Comparison of ENCODE assay signal across 10 cellular contexts in genomic region chr7:1534330-1535099, GRCh38. TPM values are rescaled to one million over a fixed set of nuclear protein-coding genes. Genes with fewer than 3 reads are reported as not detected.
A peak's percentile ranks its signal among the peaks of the same experiment; 100 is the strongest.
DNase-seq lines count a peak whose midpoint lies in the region; ATAC-seq and TF ChIP-seq lines count a peak whose summit lies in the region.
"Had no signal": no experiment of that assay in that cellular context is flagged by ENCODE, and none has a peak within 500 bp of the region (broad histone marks: within the 10 kb centered on the region; RNA-seq: fewer than 3 reads in every experiment).

No MANE protein-coding gene starts in this region.

- TF ChIP-seq EP300 in transverse colon (IDR thresholded peaks at IDR 0.05; ENCODE audit: low read depth): no peak

- H3K36me3 ChIP-seq in brain microvascular endothelial cell (replicated peaks) (peaks cover 11% of the 10 kb centered on the region), transverse colon (peaks cover 0 to 3% (median 0%) of the 10 kb centered on the region in 4 donors)

- intact Hi-C loops in transverse colon (cut with DNase I; ENCODE audit: low total_unique reads): no loop called here

- peak overlapping the region; percentile 26 for H3K4me3 ChIP-seq in brain microvascular endothelial cell (ENCODE audit: low read depth, low read length)
- H3K4me3 ChIP-seq in transverse colon: no peak overlapping the region

- TF ChIP-seq POLR2A in transverse colon (IDR thresholded peaks at IDR 0.05): no peak

- no peak for DNase-seq in activated T-cell treated with anti-CD3 and anti-CD28 coated beads, Interleukin-2, amount 50 U/mL, for 72 hours
- DNase-seq in activated T-cell treated with anti-CD3 and anti-CD28 coated beads, Interleukin-2, amount 50 U/mL, for 1 hour: no peak
- DNase-seq in brain microvascular endothelial cell: no peak
- no peak for DNase-seq in mesothelial cell of epicardium (ENCODE audit: low spot score in 2 of 2, unreplicated experiment in 2 of 2)
- DNase-seq in transverse colon: peak; percentile 12
- DNase-seq in CD1c-positive myeloid dendritic cell (ENCODE audit: extremely low spot score): no peak
- DNase-seq: naive B cell, NCI-H146 had no signal

- no peak for ATAC-seq in activated T-cell treated with anti-CD3 and anti-CD28 coated beads, Interleukin-2, amount 50 U/mL, for 72 hours (replicated peaks in 1 of 2)
- ATAC-seq in GM18870 (IDR thresholded peaks at IDR 0.05; ENCODE audit: unreplicated experiment): no peak
- no peak for ATAC-seq in HG03095 (IDR thresholded peaks at IDR 0.05; ENCODE audit: unreplicated experiment)

- peak overlapping the region; percentile 47 to 89 for H3K4me3 Mint-ChIP-seq in activated T-cell treated with anti-CD3 and anti-CD28 coated beads, Interleukin-2, amount 50 U/mL, for 72 hours
- H3K4me3 Mint-ChIP-seq in mesothelial cell of epicardium: peak overlapping the region; percentile 8

- no peaks in the 10 kb centered on the region for H3K9me3 ChIP-seq in transverse colon

- TF ChIP-seq CTCF in brain microvascular endothelial cell (IDR thresholded peaks at IDR 0.05; ENCODE audit: low read depth, low read length, missing control alignments) (no peak), mesothelial cell of epicardium (IDR thresholded peaks at IDR 0.05; ENCODE audit: unreplicated experiment) (no peak), transverse colon (IDR thresholded peaks at IDR 0.05) (no peak)

- H3K27me3 ChIP-seq in brain microvascular endothelial cell (replicated peaks) (no peaks in the 10 kb centered on the region), transverse colon (no peaks in the 10 kb centered on the region)

- H3K27ac ChIP-seq in brain microvascular endothelial cell (peak overlapping the region; percentile 90), transverse colon (peak overlapping the region; percentile 97 to 99 (median 98))

- H3K27ac Mint-ChIP-seq in activated T-cell treated with anti-CD3 and anti-CD28 coated beads, Interleukin-2, amount 50 U/mL, for 72 hours: no peak overlapping the region
- H3K27ac Mint-ChIP-seq in mesothelial cell of epicardium: peak overlapping the region; percentile 95

- no peaks in the 10 kb centered on the region for H3K9me3 Mint-ChIP-seq in activated T-cell treated with anti-CD3 and anti-CD28 coated beads, Interleukin-2, amount 50 U/mL, for 72 hours
- H3K9me3 Mint-ChIP-seq in mesothelial cell of epicardium: no peaks in the 10 kb centered on the region
- H3K9me3 Mint-ChIP-seq: naive B cell had no signal

- in situ Hi-C loops in brain microvascular endothelial cell (cut with HindIII; ENCODE audit: low pct_ligation_motif_present, low sequenced_read_pairs): no loop called here
- in situ Hi-C loops in transverse colon (cut with MboI; ENCODE audit: low pct_ligation_motif_present in 1 of 4, low pct_unique_long_range_greater_than_20kb in 1 of 4, low sequenced_read_pairs in 3 of 4): no loop called here

- WGBS in transverse colon (ENCODE audit: low coverage in 1 of 2), 2 donors: 86 to 99% methylated on average over 12 to 28 of the region's 30 CpGs

- peaks cover 35 to 67% (median 55%) of the 10 kb centered on the region in 4 donors for H3K4me1 ChIP-seq in transverse colon

- H3K4me1 Mint-ChIP-seq in activated T-cell treated with anti-CD3 and anti-CD28 coated beads, Interleukin-2, amount 50 U/mL, for 72 hours (ENCODE audit: low read depth): peaks cover 25% of the 10 kb centered on the region
- H3K4me1 Mint-ChIP-seq in mesothelial cell of epicardium: peaks cover 56% of the 10 kb centered on the region

- no peaks in the 10 kb centered on the region for H3K27me3 Mint-ChIP-seq in activated T-cell treated with anti-CD3 and anti-CD28 coated beads, Interleukin-2, amount 50 U/mL, for 72 hours (ENCODE audit: low read depth)
- peaks cover 3% of the 10 kb centered on the region for H3K27me3 Mint-ChIP-seq in mesothelial cell of epicardium (ENCODE audit: low read depth)
- H3K27me3 Mint-ChIP-seq: naive B cell had no signal

- no peaks in the 10 kb centered on the region for H3K36me3 Mint-ChIP-seq in activated T-cell treated with anti-CD3 and anti-CD28 coated beads, Interleukin-2, amount 50 U/mL, for 72 hours (ENCODE audit: insufficient read depth in 2 of 2)
- no peaks in the 10 kb centered on the region for H3K36me3 Mint-ChIP-seq in mesothelial cell of epicardium
- H3K36me3 Mint-ChIP-seq: naive B cell had no signal

RNA-seq across cellular contexts. Expression of gene MAFK, which starts 4.0 kb away (rescaled TPM):
- 10 to 100 TPM; 27.0 to 30.7 TPM for total RNA-seq in activated T-cell treated with anti-CD3 and anti-CD28 coated beads, Interleukin-2, amount 50 U/mL, for 72 hours
- 46.0 to 47.7 TPM (median 46.5 TPM) in 3 replicates for total RNA-seq in mesothelial cell of epicardium
- 100 to 1,000 TPM in 1 of 4 donors, 10 to 100 TPM in 3; 22.9 to 103 (median 44.0) TPM for total RNA-seq in transverse colon

RNA-seq across cellular contexts. Expression of gene TMEM184A, which starts 21.5 kb away (rescaled TPM):
- under 1 TPM in 1 of 2 donors, not detected in 1; 0.10 TPM for total RNA-seq in activated T-cell treated with anti-CD3 and anti-CD28 coated beads, Interleukin-2, amount 50 U/mL, for 72 hours
- total RNA-seq in mesothelial cell of epicardium: 4.3 to 5.0 TPM (median 5.0 TPM) in 3 replicates
- 100 to 1,000 TPM in 2 of 4 donors, 10 to 100 TPM in 2; 49.9 to 151 (median 94.1) TPM for total RNA-seq in transverse colon

RNA-seq across cellular contexts. Expression of gene INTS1, which starts 30.3 kb away (rescaled TPM):
- total RNA-seq in activated T-cell treated with anti-CD3 and anti-CD28 coated beads, Interleukin-2, amount 50 U/mL, for 72 hours: 10 to 100 TPM; 57.0 to 63.9 TPM
- total RNA-seq in mesothelial cell of epicardium (141 to 163 TPM (median 149 TPM) in 3 replicates), transverse colon (100 to 1,000 TPM in 1 of 4 donors, 10 to 100 TPM in 3; 50.3 to 134 (median 71.4) TPM)

RNA-seq across cellular contexts. Expression of gene PSMG3, which starts 35.3 kb away (rescaled TPM):
- total RNA-seq in activated T-cell treated with anti-CD3 and anti-CD28 coated beads, Interleukin-2, amount 50 U/mL, for 72 hours: 10 to 100 TPM; 49.7 to 53.6 TPM
- total RNA-seq in mesothelial cell of epicardium: 27.0 to 32.5 TPM (median 31.0 TPM) in 3 replicates
- total RNA-seq in transverse colon: 10 to 100 TPM in 3 of 4 donors, 1 to 10 TPM in 1; 7.1 to 41.9 (median 27.6) TPM
